In the genomic region with DNA sequence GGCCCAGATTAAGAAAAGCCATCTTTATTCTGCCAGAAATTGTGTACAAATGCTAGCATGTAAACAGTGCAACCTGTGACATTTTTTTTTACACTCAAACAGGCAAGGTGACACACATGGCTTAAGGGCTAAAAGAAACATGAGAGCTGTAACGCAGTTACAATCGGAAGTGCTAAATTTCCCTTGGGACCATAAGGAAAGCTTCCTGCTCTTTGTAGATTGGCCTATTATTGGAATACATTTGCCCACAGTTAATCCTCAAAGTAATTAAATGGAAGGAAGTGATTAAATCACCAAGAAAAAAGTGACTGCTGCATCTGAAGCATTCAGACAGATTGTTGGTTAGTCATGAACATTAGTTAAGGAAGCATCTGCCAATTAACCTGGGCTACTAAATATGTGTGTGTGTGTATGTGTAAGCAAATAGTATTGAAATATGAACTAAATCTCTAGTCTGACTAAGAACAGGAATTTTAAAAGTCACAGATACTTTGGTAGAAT, we compare ENCODE assay signal across 11 cellular contexts.
DNase-seq lines count a peak whose midpoint lies in the region; ATAC-seq, FAIRE-seq and TF ChIP-seq lines count a peak whose summit lies in the region.
"Had no signal": no experiment of that assay in that cellular context is flagged by ENCODE, and none has a peak within 500 bp of the region (broad histone marks: within the 10 kb centered on the region; RNA-seq: fewer than 3 reads in every experiment).

No MANE protein-coding gene starts in this region.

- H3K9me2 ChIP-seq in PC-3 (replicated peaks; ENCODE audit: low read length) = no peaks in the 10 kb centered on the region; the same call in 1 of the 2 replicates

- H3K9ac ChIP-seq in PC-3 (ENCODE audit: low read length) = no peak overlapping the region
- no peak overlapping the region for H3K9ac ChIP-seq in kidney (ENCODE audit: low read length in 2 of 2)

- no peaks in the 10 kb centered on the region for H3K27me3 Mint-ChIP-seq in nephron (ENCODE audit: low read depth)

- no peaks in the 10 kb centered on the region for H3F3A ChIP-seq in PC-3 (ENCODE audit: low read length, unreplicated experiment)

- H4K20me1 ChIP-seq in PC-3 (ENCODE audit: low read length) = no peaks in the 10 kb centered on the region

- peak; percentile 45 for ATAC-seq in PC-3
- no peak for ATAC-seq in GM18519 (IDR thresholded peaks at IDR 0.05; ENCODE audit: low FRiP score, unreplicated experiment)
- no peak for ATAC-seq in psoas muscle

- CTCF ChIA-PET in PC-3 (lab: Charles Lee) = no interaction called here

- peaks cover 2% of the 10 kb centered on the region for H3K9me3 Mint-ChIP-seq in nephron

- intact Hi-C loops in PC-3 (cut with micrococcal nuclease) (no loop called here), psoas muscle (cut with DNase I) (no loop called here), kidney (cut with DNase I) (no loop called here)

- no TSS peak for BruUV-seq in PC-3 (replicated peaks; lab: Mats Ljungman, UMichigan)

- no peak for FAIRE-seq in kidney (lab: Jason Lieb, UNC)

- H3K36me3 ChIP-seq in PC-3 (ENCODE audit: low read depth, low read length) = no peaks in the 10 kb centered on the region
- H3K36me3 ChIP-seq in psoas muscle (ENCODE audit: insufficient read depth in 1 of 2, low read depth in 1 of 2) = no peaks in the 10 kb centered on the region
- no peaks in the 10 kb centered on the region for H3K36me3 ChIP-seq in kidney (ENCODE audit: control insufficient read depth in 1 of 2, insufficient read depth in 2 of 2, low read length in 2 of 2)
- H3K36me3 ChIP-seq: breast epithelium, vagina had no signal

- H3K27ac ChIP-seq in PC-3 (ENCODE audit: low read length) = no peak overlapping the region
- H3K27ac ChIP-seq in psoas muscle = no peak overlapping the region
- no peak overlapping the region for H3K27ac ChIP-seq in kidney (ENCODE audit: low read depth in 2 of 2, low read length in 2 of 2)
- H3K27ac ChIP-seq: breast epithelium, vagina had no signal

- H3K36me3 Mint-ChIP-seq in nephron (ENCODE audit: low read depth) = no peaks in the 10 kb centered on the region

- TF ChIP-seq POLR2A in erythroblast (IDR thresholded peaks at IDR 0.05; ENCODE audit: low read length) = no peak

- H3K9me3 ChIP-seq in PC-3 (ENCODE audit: low read length) (no peaks in the 10 kb centered on the region), psoas muscle (no peaks in the 10 kb centered on the region), kidney (ENCODE audit: control insufficient read depth in 1 of 2, low read length in 2 of 2) (no peaks in the 10 kb centered on the region)
- H3K9me3 ChIP-seq: breast epithelium, vagina had no signal

- H2AFZ ChIP-seq in PC-3 (ENCODE audit: low read length) = no peak overlapping the region

- POLR2A ChIA-PET in PC-3 (lab: Charles Lee; ENCODE audit: unreplicated experiment) = no interaction called here

- 3 to 9% (median 8%) methylated on average over 2 of the region's 2 CpGs for WGBS in psoas muscle, 3 donors

- H3K4me2 ChIP-seq in PC-3 (ENCODE audit: low read length) = no peak overlapping the region

- H3K4me3 Mint-ChIP-seq in nephron = no peak overlapping the region

- H3K4me3 ChIP-seq in PC-3 (ENCODE audit: low read length) (no peak overlapping the region), psoas muscle (no peak overlapping the region), kidney (ENCODE audit: low read length in 2 of 2) (no peak overlapping the region)
- H3K4me3 ChIP-seq: breast epithelium, vagina had no signal

- no peaks in the 10 kb centered on the region for H3K79me2 ChIP-seq in PC-3 (ENCODE audit: low read length)

- peak; percentile 38 for DNase-seq in DMS 273 treated with DMSO at 0.1 percent for 48 hours (lab: John Stamatoyannopoulos, UW)
- DNase-seq in NCI-H1092 treated with DMSO at 0.1 percent for 48 hours (lab: John Stamatoyannopoulos, UW) = peak; percentile 28
- peak; percentile 4 for DNase-seq in PC-3
- DNase-seq in psoas muscle = no peak
- no peak for DNase-seq in erythroblast (lab: John Stamatoyannopoulos, UW)
- DNase-seq in kidney = no peak
- DNase-seq: activated effector memory CD4-positive, alpha-beta T cell treated with Interleukin-2 at 50 U/mL for 16 hours had no signal

- peaks cover 28% of the 10 kb centered on the region for H3K4me1 Mint-ChIP-seq in nephron

- no peak for TF ChIP-seq CTCF in PC-3 (conservative IDR thresholded peaks at IDR 0.05; ENCODE audit: low read depth, low read length)
- TF ChIP-seq CTCF in nephron (IDR thresholded peaks at IDR 0.05; ENCODE audit: unreplicated experiment in 3 of 3) = no peak
- TF ChIP-seq CTCF in psoas muscle (IDR thresholded peaks at IDR 0.05) = no peak
- TF ChIP-seq CTCF in kidney (IDR thresholded peaks at IDR 0.05; ENCODE audit: borderline replicate concordance, extremely low read depth, insufficient read depth) = no peak

- H3K27me3 ChIP-seq in PC-3 (ENCODE audit: low read length) (no peaks in the 10 kb centered on the region), psoas muscle (ENCODE audit: insufficient read depth in 3 of 3, low read length in 2 of 3) (no peaks in the 10 kb centered on the region)
- H3K27me3 ChIP-seq: breast epithelium, vagina had no signal

- 0 out of 2 replicates have a peak, but pooled peaks cover 4% of the 10 kb centered on the region for H3K4me1 ChIP-seq in PC-3 (ENCODE audit: insufficient read depth, low read length)
- peaks cover 22% of the 10 kb centered on the region for H3K4me1 ChIP-seq in psoas muscle
- H3K4me1 ChIP-seq in kidney (ENCODE audit: control insufficient read depth in 1 of 2, insufficient read depth in 1 of 2, low read depth in 1 of 2, low read length in 2 of 2) = peaks cover 0 to 3% of the 10 kb centered on the region in 2 donors
- H3K4me1 ChIP-seq: breast epithelium, vagina had no signal

- H3K27ac Mint-ChIP-seq in nephron = peak overlapping the region; percentile 44 to 72 (median 52)

Comparison
In these comparisons a context has a peak if more than half of its experiments do, and no peak if none do; other contexts are left out.
1. DNase-seq: peak in DMS 273 treated with DMSO at 0.1 percent for 48 hours (single experiment), NCI-H1092 treated with DMSO at 0.1 percent for 48 hours (single experiment) and PC-3 (single experiment); none in psoas muscle (0 of 2), erythroblast (0 of 2) and kidney (single experiment).